28 cellular contexts compared by ENCODE assay signal in genomic region chr5:11642398-11642797, GRCh38.
"Had no signal": no experiment of that assay in that cellular context is flagged by ENCODE, and none has a peak within 500 bp of the region (broad histone marks: within the 10 kb centered on the region; RNA-seq: fewer than 3 reads in every experiment).

No MANE protein-coding gene starts in this region.

- H3K4me2 ChIP-seq: smooth muscle cell had no signal

- H3K9ac ChIP-seq: parathyroid adenoma had no signal

- H3K9me3 Mint-ChIP-seq: effector memory CD8-positive, alpha-beta T cell; neural crest cell; stimulated activated naive B cell treated with anti-CD40 and anti-IgM and Interleukin-4, amounts not matched to agents 10 μg/mL and 1 μg/mL and 100 μg/mL, for 72 hours; stimulated activated naive CD8-positive, alpha-beta T cell treated with anti-CD3 and anti-CD28 coated beads, Interleukin-15, Interleukin-2, amounts not matched to agents 100 ng/mL and 50 ng/mL, for 24 hours had no signal

- H2AFZ ChIP-seq: parathyroid adenoma had no signal

- H3K4me3 ChIP-seq: esophagus squamous epithelium, heart right ventricle, lower lobe of right lung, smooth muscle cell, suprapubic skin, transverse colon, upper lobe of right lung, uterus had no signal

- H3K27me3 ChIP-seq: esophagus squamous epithelium, heart right ventricle, neutrophil, suprapubic skin, transverse colon, upper lobe of right lung, uterus had no signal

- H3K9me3 ChIP-seq: esophagus squamous epithelium, heart right ventricle, lower lobe of right lung, neutrophil, suprapubic skin, transverse colon, upper lobe of right lung, uterus had no signal

- H3K79me2 ChIP-seq: parathyroid adenoma had no signal

- H3K4me3 Mint-ChIP-seq: effector memory CD8-positive, alpha-beta T cell; naive thymus-derived CD8-positive, alpha-beta T cell; neural crest cell; stimulated activated naive B cell treated with anti-CD40 and anti-IgM and Interleukin-4, amounts not matched to agents 10 μg/mL and 1 μg/mL and 100 μg/mL, for 72 hours; stimulated activated naive CD8-positive, alpha-beta T cell treated with anti-CD3 and anti-CD28 coated beads, Interleukin-15, Interleukin-2, amounts not matched to agents 100 ng/mL and 50 ng/mL, for 24 hours had no signal

- DNase-seq: cortex of kidney; effector memory CD8-positive, alpha-beta T cell; erythroblast; esophagus squamous epithelium; foreskin melanocyte; glutamatergic neuron; heart right ventricle; hypothalamus; left ventricle myocardium superior; lower lobe of right lung; naive thymus-derived CD8-positive, alpha-beta T cell; stimulated activated CD4-positive, alpha-beta T cell treated with anti-CD3 and anti-CD28 coated beads, Interleukin-12 subunit alpha, Interleukin-12 subunit beta, amount 100 ng/mL, for 4 hours; stimulated activated CD4-positive, alpha-beta T cell treated with anti-CD3 and anti-CD28 coated beads, Interleukin-1b, Interleukin-23, amount 100 ng/mL, for 48 hours; stimulated activated CD4-positive, alpha-beta T cell treated with anti-CD3 and anti-CD28 coated beads, Interleukin-4, amount 100 ng/mL, for 1 hour; stimulated activated naive B cell treated with anti-CD40 and anti-IgM and Interleukin-4, amounts not matched to agents 10 μg/mL and 1 μg/mL and 100 μg/mL, for 72 hours; transverse colon; upper lobe of right lung; uterus had no signal

- H3K27me3 Mint-ChIP-seq: effector memory CD8-positive, alpha-beta T cell; naive thymus-derived CD8-positive, alpha-beta T cell; progenitor cell of endocrine pancreas; stimulated activated naive B cell treated with anti-CD40 and anti-IgM and Interleukin-4, amounts not matched to agents 10 μg/mL and 1 μg/mL and 100 μg/mL, for 72 hours; stimulated activated naive CD8-positive, alpha-beta T cell treated with anti-CD3 and anti-CD28 coated beads, Interleukin-15, Interleukin-2, amounts not matched to agents 100 ng/mL and 50 ng/mL, for 24 hours had no signal

- H3K36me3 ChIP-seq: esophagus squamous epithelium, heart right ventricle, lower lobe of right lung, neutrophil, suprapubic skin, transverse colon, upper lobe of right lung, uterus had no signal

- H3K36me3 Mint-ChIP-seq: naive thymus-derived CD8-positive, alpha-beta T cell; stimulated activated naive B cell treated with anti-CD40 and anti-IgM and Interleukin-4, amounts not matched to agents 10 μg/mL and 1 μg/mL and 100 μg/mL, for 72 hours had no signal

- FAIRE-seq: endometrium, keratinocyte had no signal

- H3K4me1 ChIP-seq: esophagus squamous epithelium, lower lobe of right lung, parathyroid adenoma, suprapubic skin, transverse colon, upper lobe of right lung, uterus had no signal

- H3K27ac Mint-ChIP-seq: effector memory CD8-positive, alpha-beta T cell; progenitor cell of endocrine pancreas; stimulated activated naive B cell treated with anti-CD40 and anti-IgM and Interleukin-4, amounts not matched to agents 10 μg/mL and 1 μg/mL and 100 μg/mL, for 72 hours; stimulated activated naive CD8-positive, alpha-beta T cell treated with anti-CD3 and anti-CD28 coated beads, Interleukin-15, Interleukin-2, amounts not matched to agents 100 ng/mL and 50 ng/mL, for 24 hours had no signal

- H3K4me1 Mint-ChIP-seq: stimulated activated naive B cell treated with anti-CD40 and anti-IgM and Interleukin-4, amounts not matched to agents 10 μg/mL and 1 μg/mL and 100 μg/mL, for 72 hours had no signal

- H3K27ac ChIP-seq: esophagus squamous epithelium, heart right ventricle, lower lobe of right lung, neutrophil, parathyroid adenoma, suprapubic skin, transverse colon, upper lobe of right lung, uterus had no signal

- ATAC-seq: effector memory CD8-positive, alpha-beta T cell; heart right ventricle; left ventricle myocardium superior; lower lobe of right lung; naive thymus-derived CD8-positive, alpha-beta T cell; sciatic nerve; stimulated activated naive B cell treated with anti-CD40 and anti-IgM and Interleukin-4, amounts not matched to agents 10 μg/mL and 1 μg/mL and 100 μg/mL, for 72 hours; upper lobe of right lung had no signal
